ENCODE assay signal across 9 cellular contexts in the genomic region with DNA sequence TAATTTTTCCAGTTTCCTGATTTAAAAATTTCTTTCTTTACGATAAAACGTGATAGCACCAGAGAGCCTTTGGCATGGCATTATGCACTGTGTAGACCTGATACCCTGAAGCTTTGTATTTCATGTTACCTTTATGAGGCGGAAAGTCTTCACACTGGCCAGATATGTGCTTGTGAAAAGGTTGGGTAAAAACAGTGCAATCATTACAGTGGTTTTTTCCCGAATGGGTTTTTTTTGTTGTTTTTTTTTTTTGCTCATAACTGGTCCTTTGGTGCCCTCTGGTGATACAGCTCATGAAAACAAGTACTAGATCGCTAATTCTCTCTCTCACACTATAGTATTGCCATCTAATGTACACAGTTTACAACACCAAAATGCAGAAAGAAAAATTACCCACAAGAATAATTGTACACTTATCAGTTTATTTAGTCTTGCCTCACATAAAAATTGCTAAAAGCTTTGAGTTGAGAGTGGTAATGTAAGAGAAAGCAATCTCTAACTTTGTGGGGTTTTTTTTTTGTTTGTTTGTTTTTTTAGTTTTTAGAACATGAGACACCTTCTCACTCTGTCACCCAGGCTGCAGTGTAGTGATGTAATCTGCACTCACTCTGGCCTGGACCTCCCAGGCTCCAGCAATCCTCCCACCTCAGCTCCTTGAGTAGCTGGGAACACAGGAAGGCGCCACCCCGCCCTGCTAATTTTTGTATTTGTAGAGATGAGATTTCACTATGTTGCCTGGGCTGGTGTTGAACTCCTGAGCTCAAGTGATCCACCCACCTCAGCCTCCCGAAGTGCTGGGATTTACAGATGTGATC. TPM values are rescaled to one million over a fixed set of nuclear protein-coding genes. Genes with fewer than 3 reads are reported as not detected.
A peak's percentile ranks its signal among the peaks of the same experiment; 100 is the strongest.
DNase-seq lines count a peak whose midpoint lies in the region; ATAC-seq, FAIRE-seq and TF ChIP-seq lines count a peak whose summit lies in the region.
"Had no signal": no experiment of that assay in that cellular context is flagged by ENCODE, and none has a peak within 500 bp of the region (broad histone marks: within the 10 kb centered on the region; RNA-seq: fewer than 3 reads in every experiment).

No MANE protein-coding gene starts in this region.

- WGBS in stomach, 5 donors, result 37 to 46% (median 43%) methylated on average over 7 to 8 of the region's 8 CpGs

- peak overlapping the region; percentile 50 for H3K4me2 ChIP-seq in astrocyte (ENCODE audit: low read length)
- H3K4me2 ChIP-seq: BLaER1 had no signal

- H3K27me3 ChIP-seq in astrocyte (ENCODE audit: insufficient read depth, low read length) (no peaks in the 10 kb centered on the region), stomach (no peaks in the 10 kb centered on the region)
- H3K27me3 ChIP-seq: BLaER1 had no signal

- intact Hi-C loops in stomach (cut with DNase I; ENCODE audit: low total_unique reads), result loop anchor here (5.0 to 10.0 kb wide), 2 partner anchors 194 to 306 kb away; no protein-coding TSS in a partner anchor

- peaks cover 16% of the 10 kb centered on the region for H3K36me3 Mint-ChIP-seq in astrocyte (ENCODE audit: low read depth, unreplicated experiment)

- H3K36me3 ChIP-seq in astrocyte (ENCODE audit: insufficient read depth, low read length) (peaks cover 4% of the 10 kb centered on the region), stomach (peaks cover 0 to 4% (median 0%) of the 10 kb centered on the region in 4 donors)

- peak; percentile 60 for ATAC-seq in GM21529 (IDR thresholded peaks at IDR 0.05; ENCODE audit: unreplicated experiment)
- no peak for ATAC-seq in HG02588 (IDR thresholded peaks at IDR 0.05; ENCODE audit: unreplicated experiment)

- H4K20me1 ChIP-seq in astrocyte (ENCODE audit: insufficient read depth, low read length), result peaks cover 4% of the 10 kb centered on the region
- H4K20me1 ChIP-seq: BLaER1 had no signal

- H3K9ac ChIP-seq in astrocyte (ENCODE audit: low read length), result peak overlapping the region; percentile 24
- H3K9ac ChIP-seq: BLaER1 had no signal

- no peak overlapping the region for H3K4me3 Mint-ChIP-seq in astrocyte (ENCODE audit: unreplicated experiment)

- peaks cover 16% of the 10 kb centered on the region for H3K9me3 Mint-ChIP-seq in astrocyte (ENCODE audit: unreplicated experiment)

- TF ChIP-seq POLR2A in stomach (IDR thresholded peaks at IDR 0.05), result no peak

- peaks cover 25% of the 10 kb centered on the region for H3K79me2 ChIP-seq in astrocyte (ENCODE audit: insufficient read depth, low read length)

- H3K4me1 Mint-ChIP-seq in astrocyte (ENCODE audit: low read depth, unreplicated experiment), result peaks cover 28% of the 10 kb centered on the region

- H3K4me3 ChIP-seq in astrocyte (ENCODE audit: insufficient read depth, low read depth, low read length) (no peak overlapping the region), stomach (peak overlapping the region in 1 of 4 donors; percentile 18)
- H3K4me3 ChIP-seq: BLaER1 had no signal

- DNase-seq in DMS 273 (lab: John Stamatoyannopoulos, UW; ENCODE audit: unreplicated experiment) (peak; percentile 45), DMS 273 treated with DMSO at 0.1 percent for 48 hours (lab: John Stamatoyannopoulos, UW) (no peak), MV-4-11 (lab: John Stamatoyannopoulos, UW) (peak; percentile 35), astrocyte (ENCODE audit: low read depth) (no peak), iPS-NIHi7 (ENCODE audit: extremely low spot score) (peak; percentile 45), stomach (no peak)

- H3K27ac ChIP-seq in astrocyte (ENCODE audit: low read depth, low read length) (peak overlapping the region; percentile 28), stomach (no peak overlapping the region)
- H3K27ac ChIP-seq: BLaER1 had no signal

- H3K4me1 ChIP-seq in astrocyte (ENCODE audit: insufficient read depth, low read length) (peaks cover 10% of the 10 kb centered on the region), stomach (peaks cover 0 to 20% (median 5%) of the 10 kb centered on the region in 4 donors)
- H3K4me1 ChIP-seq: BLaER1 had no signal

- peak overlapping the region; percentile 38 for H3K27ac Mint-ChIP-seq in astrocyte (ENCODE audit: unreplicated experiment)

- peaks cover 19% of the 10 kb centered on the region for H3K9me3 ChIP-seq in astrocyte (ENCODE audit: insufficient read depth, low read depth, low read length)
- peaks cover 8 to 25% (median 18%) of the 10 kb centered on the region in 4 donors for H3K9me3 ChIP-seq in stomach

- H3K27me3 Mint-ChIP-seq in astrocyte (ENCODE audit: low read depth, unreplicated experiment), result no peaks in the 10 kb centered on the region

- no peak overlapping the region for H2AFZ ChIP-seq in astrocyte (ENCODE audit: low read depth, low read length)

- TF ChIP-seq CTCF in astrocyte (IDR thresholded peaks at IDR 0.05; ENCODE audit: insufficient read depth, low read depth, low read length) (peak; percentile 66), stomach (IDR thresholded peaks at IDR 0.05) (peak in 4 of 7 experiments; percentile 3 to 60 (median 16))

- FAIRE-seq in astrocyte (lab: Jason Lieb, UNC), result peak; percentile 76

- no peak for TF ChIP-seq EP300 in stomach (IDR thresholded peaks at IDR 0.05)

RNA-seq across cellular contexts. Expression of a gene that starts 21.3 kb away (rescaled TPM):
- total RNA-seq in astrocyte (207 and 225 TPM in 2 replicates), stomach (100 to 1,000 TPM in 1 of 5 donors, 10 to 100 TPM in 4; 32.1 to 224 (median 47.8) TPM)
- polyA plus RNA-seq in stomach, result 10 to 100 TPM; 18.8 to 23.0 (median 20.5) TPM

Comparison
In these comparisons a context has a peak if more than half of its experiments do, and no peak if none do; other contexts are left out.
1. DNase-seq: peak in DMS 273 (single experiment), MV-4-11 (single experiment) and iPS-NIHi7 (single experiment); none in DMS 273 treated with DMSO at 0.1 percent for 48 hours (single experiment), astrocyte (single experiment) and stomach (single experiment).